8 cellular contexts compared by ENCODE assay signal in the genomic region with DNA sequence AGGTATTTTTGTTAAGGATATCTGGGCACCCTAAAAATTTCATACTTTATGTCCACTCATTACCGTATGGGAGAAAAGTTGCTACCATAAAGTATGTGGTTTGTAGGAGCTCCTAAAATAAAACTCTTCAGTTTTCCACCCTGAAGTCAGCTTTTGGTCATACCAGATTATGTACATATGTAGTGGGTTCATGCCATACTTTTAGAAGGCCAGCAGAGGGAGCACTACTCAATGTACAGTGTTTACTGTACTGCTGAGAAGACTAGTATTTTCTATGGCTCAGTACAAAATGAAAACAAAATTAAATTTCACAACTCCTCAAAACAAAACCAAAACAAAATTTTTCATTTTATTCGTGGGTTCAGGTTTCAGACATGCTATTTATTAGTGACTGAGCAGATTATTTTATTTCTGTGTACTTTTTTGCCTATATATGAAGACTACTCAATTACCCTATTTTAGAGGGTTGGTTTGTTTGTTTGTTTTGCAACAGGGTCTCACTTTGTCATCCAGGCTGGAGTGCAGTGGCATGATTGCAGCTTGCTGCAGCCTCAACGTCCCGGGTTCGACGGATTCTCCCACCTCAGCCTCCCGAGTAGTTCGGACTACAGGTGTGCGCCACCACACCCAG. TPM values are rescaled to one million over a fixed set of nuclear protein-coding genes. Genes with fewer than 3 reads are reported as not detected.
DNase-seq lines count a peak whose midpoint lies in the region; ATAC-seq, FAIRE-seq and TF ChIP-seq lines count a peak whose summit lies in the region.

No MANE protein-coding gene starts in this region.

- no peak for TF ChIP-seq POLR2A in GM12892 (IDR thresholded peaks at IDR 0.05; ENCODE audit: low read depth, low read length)
- TF ChIP-seq POLR2A in NB4 (IDR thresholded peaks at IDR 0.05; ENCODE audit: extremely low read depth, insufficient read length): no peak

- in situ Hi-C loops in SK-MEL-5 (cut with HindIII; ENCODE audit: low pct_unique_long_range_greater_than_20kb, low sequenced_read_pairs): loop anchor here (25.0 kb wide), 1 partner anchor 734 kb away; no protein-coding TSS in a partner anchor

- H3K4me3 ChIP-seq in A673 (ENCODE audit: low read depth, low read length, poor library complexity, severe bottlenecking): no peak overlapping the region
- no peak overlapping the region for H3K4me3 ChIP-seq in NB4 (ENCODE audit: low read depth, low read length)
- H3K4me3 ChIP-seq in hepatocyte: no peak overlapping the region

- DNase-seq in A673 (ENCODE audit: low spot score) (peak; percentile 84), GM12892 (ENCODE audit: insufficient read length) (no peak), NB4 (ENCODE audit: low read depth) (peak; percentile 74), SK-MEL-5 (ENCODE audit: low read depth, low spot score) (peak; percentile 84), astrocyte of the hippocampus (ENCODE audit: low read depth, low spot score) (peak; percentile 75), hepatocyte (ENCODE audit: low spot score) (peak; percentile 90)
- DNase-seq in stimulated activated CD4-positive, alpha-beta T cell treated with anti-CD3 and anti-CD28 coated beads, Interleukin-15, amount 100 ng/mL, for 48 hours (ENCODE audit: low read depth in 2 of 2): peak; percentile 16 to 51

- H3K4me1 ChIP-seq in A673 (ENCODE audit: insufficient read depth, low read length, poor library complexity, severe bottlenecking): no peaks in the 10 kb centered on the region
- H3K4me1 ChIP-seq in hepatocyte (ENCODE audit: insufficient read depth): no peaks in the 10 kb centered on the region

- H3K9me2 ChIP-seq in hepatocyte (replicated peaks; ENCODE audit: insufficient read depth): no peaks in the 10 kb centered on the region

- FAIRE-seq in GM12892 (lab: Jason Lieb, UNC): peak; percentile 94

- H3K36me3 ChIP-seq in A673 (ENCODE audit: insufficient read depth, low read length, poor library complexity, severe bottlenecking) (peaks cover 17% of the 10 kb centered on the region), hepatocyte (replicated peaks; ENCODE audit: insufficient read depth, low read depth) (no peaks in the 10 kb centered on the region)

- TF ChIP-seq CTCF in A673 (conservative IDR thresholded peaks at IDR 0.05; ENCODE audit: low read depth, low read length) (peak; percentile 91), NB4 (IDR thresholded peaks at IDR 0.05; ENCODE audit: low read depth, low read length) (peak; percentile 78), hepatocyte (IDR thresholded peaks at IDR 0.05; ENCODE audit: poor library complexity) (peak; percentile 86)

- CTCF ChIA-PET in A673 (lab: Charles Lee): interaction anchor here (1.0 to 1.1 kb wide), 3 partner anchors 422 to 733 kb away, joined by 5 to 6 read pairs (median 6); no protein-coding TSS in a partner anchor

- POLR2A ChIA-PET in A673 (lab: Charles Lee; ENCODE audit: low non-redundant PET): no interaction called here

- H3K27me3 ChIP-seq in A673 (replicated peaks; ENCODE audit: insufficient read depth, low read depth, low read length, poor library complexity): no peaks in the 10 kb centered on the region
- H3K27me3 ChIP-seq in hepatocyte: no peaks in the 10 kb centered on the region

- H3K9me3 ChIP-seq in A673 (ENCODE audit: low read depth, low read length, poor library complexity, severe bottlenecking) (no peaks in the 10 kb centered on the region), hepatocyte (ENCODE audit: low read depth) (no peaks in the 10 kb centered on the region)

- H4K20me1 ChIP-seq in hepatocyte (ENCODE audit: insufficient read depth, poor library complexity, severe bottlenecking): no peaks in the 10 kb centered on the region

- no peak overlapping the region for H2AFZ ChIP-seq in hepatocyte

- no peaks in the 10 kb centered on the region for H3K79me2 ChIP-seq in hepatocyte

- intact Hi-C loops in A673 (cut with micrococcal nuclease; ENCODE audit: unreplicated experiment): loop anchor here (2.0 kb wide), 1 partner anchor 108 kb away; no protein-coding TSS in a partner anchor

- H3K4me2 ChIP-seq in hepatocyte: no peak overlapping the region

- WGBS in hepatocyte (ENCODE audit: low lambda C conversion rate, missing lambda C conversion rate): 83% methylated on average over 9 of the region's 9 CpGs

- H3K27ac ChIP-seq in A673 (ENCODE audit: low read depth, low read length, poor library complexity, severe bottlenecking) (no peak overlapping the region), hepatocyte (no peak overlapping the region)

- peak; percentile 94 for ATAC-seq in HG02678 (IDR thresholded peaks at IDR 0.05; ENCODE audit: unreplicated experiment)

- BruUV-seq in A673 (replicated peaks; lab: Mats Ljungman, UMichigan): no TSS peak

RNA-seq across cellular contexts. Expression of a gene that starts 24.3 kb away (rescaled TPM):
- total RNA-seq in A673 (2021): 36.4 and 37.6 TPM in 2 replicates
- 7.0 TPM for polyA plus RNA-seq in GM12892 (2012; ENCODE audit: missing spikeins)
- total RNA-seq in SK-MEL-5 (2014; rRNA removed; shearing (Covaris generic)): 3.0 and 5.5 TPM in 2 replicates
- polyA plus RNA-seq in SK-MEL-5 (2015; cell fraction: cytosol; rRNA removed): 14.3 TPM in 2 replicates
- 9.5 and 12.2 TPM in 2 replicates for polyA plus RNA-seq in SK-MEL-5 (2015; cell fraction: nucleus; rRNA removed)
- 5.1 and 5.9 TPM in 2 replicates for total RNA-seq in hepatocyte
- 5.8 and 5.9 TPM in 2 replicates for polyA plus RNA-seq in hepatocyte

RNA-seq across cellular contexts. Expression of a gene that starts 46.0 kb away (rescaled TPM):
- 11.5 and 15.1 TPM in 2 replicates for total RNA-seq in A673 (2021)
- polyA plus RNA-seq in GM12892 (2012; ENCODE audit: missing spikeins): 27.7 TPM
- 69.0 and 77.5 TPM in 2 replicates for total RNA-seq in SK-MEL-5 (2014; rRNA removed; shearing (Covaris generic))
- 117 and 142 TPM in 2 replicates for polyA plus RNA-seq in SK-MEL-5 (2015; cell fraction: cytosol; rRNA removed)
- polyA plus RNA-seq in SK-MEL-5 (2015; cell fraction: nucleus; rRNA removed): 838 and 953 TPM in 2 replicates
- 164 and 182 TPM in 2 replicates for total RNA-seq in hepatocyte
- polyA plus RNA-seq in hepatocyte: 160 and 192 TPM in 2 replicates
